ENCODE assay signal across 18 cellular contexts in genomic region chr13:41919031-41919740, GRCh38. TPM values are rescaled to one million over a fixed set of nuclear protein-coding genes. Genes with fewer than 3 reads are reported as not detected.
DNase-seq lines count a peak whose midpoint lies in the region; ATAC-seq and TF ChIP-seq lines count a peak whose summit lies in the region.
"Had no signal": no experiment of that assay in that cellular context is flagged by ENCODE, and none has a peak within 500 bp of the region (broad histone marks: within the 10 kb centered on the region; RNA-seq: fewer than 3 reads in every experiment).

No MANE protein-coding gene starts in this region.

- H3K9me2 ChIP-seq in SK-N-SH (no peaks in the 10 kb centered on the region), PC-3 (replicated peaks; ENCODE audit: low read length) (no peaks in the 10 kb centered on the region)

- H3K9ac ChIP-seq in SK-N-SH (no peak overlapping the region), PC-3 (ENCODE audit: low read length) (no peak overlapping the region)

- H3K27me3 ChIP-seq in SK-N-SH (ENCODE audit: insufficient read depth) = no peaks in the 10 kb centered on the region
- no peaks in the 10 kb centered on the region for H3K27me3 ChIP-seq in PC-3 (ENCODE audit: low read length)
- no peaks in the 10 kb centered on the region for H3K27me3 ChIP-seq in psoas muscle (ENCODE audit: insufficient read depth in 3 of 3, low read length in 2 of 3)
- no peaks in the 10 kb centered on the region for H3K27me3 ChIP-seq in H7 (ENCODE audit: control insufficient read depth, insufficient read depth, low read length)
- H3K27me3 ChIP-seq: foreskin keratinocyte, Peyer's patch had no signal

- DNase-seq in SK-N-SH = no peak
- DNase-seq in PC-3 = no peak
- no peak for DNase-seq in psoas muscle
- no peak for DNase-seq in UCSD-AML1 (lab: John Stamatoyannopoulos, UW; ENCODE audit: unreplicated experiment)
- DNase-seq in stimulated activated CD4-positive, alpha-beta T cell treated with anti-CD3 and anti-CD28 coated beads, Interleukin-1b, Interleukin-23, amount 100 ng/mL, for 48 hours = no peak
- DNase-seq in H7 = no peak
- DNase-seq: CD4-positive, alpha-beta T cell; central memory CD4-positive, alpha-beta T cell; foreskin keratinocyte; mammary epithelial cell; NCI-H2029; NCI-H526 treated with DMSO at 0.1 percent for 48 hours; nephron progenitor cell; Peyer's patch; retina had no signal

- H3K27ac ChIP-seq in SK-N-SH (ENCODE audit: low read depth in 2 of 2, low read length in 1 of 2) = no peak overlapping the region
- no peak overlapping the region for H3K27ac ChIP-seq in PC-3 (ENCODE audit: low read length)
- H3K27ac ChIP-seq in psoas muscle = peak overlapping the region; percentile 71
- H3K27ac ChIP-seq: foreskin keratinocyte, Peyer's patch, VCaP had no signal

- H2AFZ ChIP-seq in SK-N-SH (ENCODE audit: low read depth) (no peak overlapping the region), PC-3 (ENCODE audit: low read length) (no peak overlapping the region)

- no peak overlapping the region for H3K4me3 ChIP-seq in SK-N-SH (ENCODE audit: low read depth in 2 of 2, low read length in 1 of 2)
- H3K4me3 ChIP-seq in PC-3 (ENCODE audit: low read length) = no peak overlapping the region
- no peak overlapping the region for H3K4me3 ChIP-seq in psoas muscle
- H3K4me3 ChIP-seq in H7 (ENCODE audit: insufficient read depth, low read depth, low read length) = no peak overlapping the region
- H3K4me3 ChIP-seq: Peyer's patch had no signal

- H3K4me2 ChIP-seq in SK-N-SH (no peak overlapping the region), PC-3 (ENCODE audit: low read length) (no peak overlapping the region)

- H3F3A ChIP-seq in SK-N-SH (replicated peaks; ENCODE audit: insufficient read depth) (peaks cover 20% of the 10 kb centered on the region), PC-3 (ENCODE audit: low read length, unreplicated experiment) (no peaks in the 10 kb centered on the region)

- H3K79me2 ChIP-seq in SK-N-SH (ENCODE audit: insufficient read depth) = peaks cover 8% of the 10 kb centered on the region
- peaks cover 43% of the 10 kb centered on the region for H3K79me2 ChIP-seq in PC-3 (ENCODE audit: low read length)

- no TSS peak for BruUV-seq in PC-3 (replicated peaks; lab: Mats Ljungman, UMichigan)

- WGBS in SK-N-SH (ENCODE audit: low lambda C conversion rate) = 78% methylated on average over 2 of the region's 3 CpGs
- WGBS in psoas muscle, 3 donors = 23 to 31% (median 24%) methylated on average over 3 of the region's 3 CpGs

- ATAC-seq in SK-N-SH treated with all-trans-retinoic acid at 6 μM for 48 hours = peak; percentile 44
- ATAC-seq in PC-3 = peak; percentile 39
- peak; percentile 10 for ATAC-seq in esophagus mucosa
- peak; percentile 75 to 80 (median 80) for ATAC-seq in psoas muscle
- ATAC-seq: foreskin keratinocyte had no signal

- CTCF ChIA-PET in SK-N-SH (lab: Yijun Ruan, JAX) = interaction anchor here (0.5 to 2.1 kb wide), 2 partner anchors 14 to 126 kb away, joined by 3 to 5 read pairs; no protein-coding TSS in a partner anchor
- CTCF ChIA-PET in PC-3 (lab: Charles Lee) = no interaction called here

- TF ChIP-seq RAD21 in SK-N-SH (IDR thresholded peaks at IDR 0.05; ENCODE audit: low read length) = no peak

- H4K20me1 ChIP-seq in SK-N-SH (ENCODE audit: insufficient read depth) = no peaks in the 10 kb centered on the region
- H4K20me1 ChIP-seq in PC-3 (ENCODE audit: low read length) = no peaks in the 10 kb centered on the region

- TF ChIP-seq CTCF in SK-N-SH (IDR thresholded peaks at IDR 0.05) (no peak), PC-3 (conservative IDR thresholded peaks at IDR 0.05; ENCODE audit: low read depth, low read length) (no peak), psoas muscle (IDR thresholded peaks at IDR 0.05) (no peak)

- H3K9me3 ChIP-seq in SK-N-SH (no peaks in the 10 kb centered on the region; the same call in 1 of the 2 replicates), PC-3 (ENCODE audit: low read length) (no peaks in the 10 kb centered on the region), psoas muscle (no peaks in the 10 kb centered on the region)

- TF ChIP-seq EP300 in SK-N-SH (IDR thresholded peaks at IDR 0.05; ENCODE audit: borderline replicate concordance in 1 of 2, low read depth in 1 of 2, low read length in 1 of 2) = no peak

- H3K4me1 ChIP-seq in SK-N-SH (ENCODE audit: control insufficient read depth in 1 of 2, insufficient read depth in 2 of 2, low read depth in 1 of 2, low read length in 1 of 2) (peaks cover 15 to 24% of the 10 kb centered on the region in 2 experiments; a peak in 3 of 4 replicates), PC-3 (ENCODE audit: insufficient read depth, low read length) (peaks cover 24% of the 10 kb centered on the region), psoas muscle (peaks cover 60% of the 10 kb centered on the region)
- H3K4me1 ChIP-seq: Peyer's patch had no signal

- POLR2A ChIA-PET in SK-N-SH (lab: Yijun Ruan, JAX) (interaction anchor here (0.6 kb wide), 1 partner anchor 311 kb away, joined by 4 read pairs; no protein-coding TSS in a partner anchor), PC-3 (lab: Charles Lee; ENCODE audit: unreplicated experiment) (no interaction called here)

- intact Hi-C loops in PC-3 (cut with micrococcal nuclease) = no loop called here
- intact Hi-C loops in psoas muscle (cut with DNase I) = loop anchor here in 1 of 2 donors (5.0 kb wide), 1 partner anchor 38 kb away; no protein-coding TSS in a partner anchor

- H3K36me3 ChIP-seq in SK-N-SH (replicated peaks in 1 of 2; ENCODE audit: control insufficient read depth in 1 of 2, insufficient read depth in 2 of 2, low read length in 1 of 2) (no peaks in the 10 kb centered on the region), PC-3 (ENCODE audit: low read depth, low read length) (no peaks in the 10 kb centered on the region), psoas muscle (ENCODE audit: insufficient read depth in 1 of 2, low read depth in 1 of 2) (no peaks in the 10 kb centered on the region), H7 (replicated peaks; ENCODE audit: control insufficient read depth, insufficient read depth, low read length) (no peaks in the 10 kb centered on the region)
- H3K36me3 ChIP-seq: Peyer's patch had no signal

TF ChIP-seq in SK-N-SH treated with all-trans-retinoic acid at 6 μM for 48 hours, 23 proteins besides CTCF, POLR2A, EP300 and RAD21:
- TF ChIP-seq ZFP30 (CRISPR knock-in tag; IDR thresholded peaks at IDR 0.05) (no peak), ESRRG (CRISPR knock-in tag; IDR thresholded peaks at IDR 0.05) (no peak), TSHZ2 (CRISPR knock-in tag; IDR thresholded peaks at IDR 0.05) (no peak)

TF ChIP-seq in SK-N-SH, 30 proteins besides CTCF, POLR2A, EP300 and RAD21:
- TF ChIP-seq ELF1 (IDR thresholded peaks at IDR 0.05) (no peak), NFIC (IDR thresholded peaks at IDR 0.05; ENCODE audit: borderline replicate concordance) (no peak), RFX5 (IDR thresholded peaks at IDR 0.05; ENCODE audit: low read length) (no peak)
TF ChIP-seq in SK-N-SH: peak in this region for 0.

RNA-seq across cellular contexts. Expression of gene VWA8, which starts 41.7 kb away (rescaled TPM):
- polyA plus RNA-seq in SK-N-SH (2012; rRNA removed) (5.5 and 6.3 TPM in 2 replicates), psoas muscle (10 to 100 TPM in 2 of 3 donors, 1 to 10 TPM in 1; 8.6 to 12.5 (median 12.3) TPM)
- 7.0 and 7.3 TPM in 2 replicates for polyA plus RNA-seq in SK-N-SH (2012; cell fraction: cytosol; rRNA removed)
- polyA plus RNA-seq in SK-N-SH (2012; cell fraction: nucleus; rRNA removed) = 4.5 and 8.9 TPM in 2 replicates
- total RNA-seq in PC-3 (2014; rRNA removed) (10.0 and 12.2 TPM in 2 replicates), esophagus mucosa (11.5 TPM), psoas muscle (10 to 100 TPM; 30.1 to 50.5 (median 41.4) TPM)
- 11.1 and 15.2 TPM in 2 replicates for total RNA-seq in H7 (2014; rRNA removed; shearing (Covaris generic))

Comparison
In these comparisons a context has a peak if more than half of its experiments do, and no peak if none do; other contexts are left out.
1. ATAC-seq: peak in every context shown above with its lines; median percentile 80 in psoas muscle; 44 in SK-N-SH treated with all-trans-retinoic acid at 6 μM for 48 hours; 39 in PC-3; 10 in esophagus mucosa.